In the genomic region with DNA sequence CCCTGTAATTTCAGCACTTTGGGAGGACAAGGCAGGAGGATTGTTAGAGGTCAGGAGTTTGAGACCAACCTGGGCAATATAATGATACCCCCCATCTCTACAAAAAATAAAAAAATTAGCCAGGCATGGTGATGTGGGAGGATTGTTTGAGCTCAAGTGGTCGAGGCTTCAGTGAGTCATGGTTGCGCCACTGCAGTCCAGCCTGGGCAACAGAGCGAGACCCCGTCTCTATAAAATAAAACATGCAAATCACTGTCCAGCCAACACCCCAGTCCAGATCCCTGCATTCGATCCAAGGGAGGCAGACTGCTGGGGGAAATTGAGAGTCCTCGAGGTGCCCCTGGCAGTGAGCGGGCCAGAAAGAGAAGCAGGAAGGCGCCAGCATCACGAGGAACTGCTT, we compare ENCODE assay signal across 16 cellular contexts.
"Had no signal": no experiment of that assay in that cellular context is flagged by ENCODE, and none has a peak within 500 bp of the region (broad histone marks: within the 10 kb centered on the region; RNA-seq: fewer than 3 reads in every experiment).

No MANE protein-coding gene starts in this region.

- H3K27ac ChIP-seq: foreskin keratinocyte, sigmoid colon, spleen, stomach, testis had no signal

- DNase-seq: activated CD4-positive, alpha-beta T cell treated with anti-CD3 and anti-CD28 coated beads for 4 hours; activated gamma-delta T cell treated with Interleukin-2 at 50 U/mL for 16 hours; activated naive CD8-positive, alpha-beta T cell treated with anti-CD3 and anti-CD28 coated beads, Interleukin-2, amount 10 ng/mL, durations not matched to agents 7 days and 5 days; activated T-cell treated with anti-CD3 and anti-CD28 coated beads, Interleukin-2, amount 50 U/mL, for 72 hours; anterior cingulate cortex; cerebellar nuclear complex; effector CD8-positive, alpha-beta T cell; foreskin keratinocyte; glutamatergic neuron; hypothalamus; sigmoid colon; spleen; stomach; T-helper 17 cell; testis had no signal

- H3K27me3 Mint-ChIP-seq: activated naive CD8-positive, alpha-beta T cell treated with anti-CD3 and anti-CD28 coated beads, Interleukin-2, amount 10 ng/mL, durations not matched to agents 7 days and 5 days; T-helper 17 cell had no signal

- H3K4me1 ChIP-seq: foreskin keratinocyte, testis had no signal

- H3K4me1 Mint-ChIP-seq: nephron had no signal

- ATAC-seq: activated T-cell treated with anti-CD3 and anti-CD28 coated beads, Interleukin-2, amount 50 U/mL, for 72 hours; foreskin keratinocyte; T-helper 17 cell had no signal

- H3K27ac Mint-ChIP-seq: activated T-cell treated with anti-CD3 and anti-CD28 coated beads, Interleukin-2, amount 50 U/mL, for 72 hours; nephron; T-helper 17 cell had no signal

- H3K4me3 ChIP-seq: sigmoid colon, spleen, stomach, testis had no signal

- H3K4me3 Mint-ChIP-seq: activated naive CD8-positive, alpha-beta T cell treated with anti-CD3 and anti-CD28 coated beads, Interleukin-2, amount 10 ng/mL, durations not matched to agents 7 days and 5 days; activated T-cell treated with anti-CD3 and anti-CD28 coated beads, Interleukin-2, amount 50 U/mL, for 72 hours; nephron; T-helper 17 cell had no signal

- H3K27me3 ChIP-seq: foreskin keratinocyte, sigmoid colon, spleen, stomach, testis had no signal

- H3K9me3 Mint-ChIP-seq: activated naive CD8-positive, alpha-beta T cell treated with anti-CD3 and anti-CD28 coated beads, Interleukin-2, amount 10 ng/mL, durations not matched to agents 7 days and 5 days; activated T-cell treated with anti-CD3 and anti-CD28 coated beads, Interleukin-2, amount 50 U/mL, for 72 hours; nephron had no signal

- H3K9me3 ChIP-seq: sigmoid colon, spleen, stomach, testis had no signal
